Comparison of ENCODE assay signal across 1 cellular context in genomic region chr17:50649042-50649908, GRCh38.
TF ChIP-seq lines count a peak whose summit lies in the region.

No MANE protein-coding gene starts in this region.

TF ChIP-seq in GM12878, 131 proteins besides CTCF, POLR2A, EP300 and RAD21:
- no peak for TF ChIP-seq IKZF1 (conservative IDR thresholded peaks at IDR 0.05)
- TF ChIP-seq ZNF274 (IDR thresholded peaks at IDR 0.05; ENCODE audit: insufficient read depth, insufficient read length), result no peak
- TF ChIP-seq CREM (IDR thresholded peaks at IDR 0.05; ENCODE audit: low read depth), result no peak
- no peak for TF ChIP-seq WRNIP1 (IDR thresholded peaks at IDR 0.05; ENCODE audit: borderline replicate concordance, low read depth, low read length)
- peak; percentile 86 to 94 for TF ChIP-seq SRF (IDR thresholded peaks at IDR 0.05; ENCODE audit: low read depth in 2 of 2, low read length in 2 of 2)
- TF ChIP-seq FOS (IDR thresholded peaks at IDR 0.05; ENCODE audit: borderline replicate concordance, extremely low read depth, insufficient read length), result no peak
